ENCODE assay signal across 1 cellular context in the genomic region with DNA sequence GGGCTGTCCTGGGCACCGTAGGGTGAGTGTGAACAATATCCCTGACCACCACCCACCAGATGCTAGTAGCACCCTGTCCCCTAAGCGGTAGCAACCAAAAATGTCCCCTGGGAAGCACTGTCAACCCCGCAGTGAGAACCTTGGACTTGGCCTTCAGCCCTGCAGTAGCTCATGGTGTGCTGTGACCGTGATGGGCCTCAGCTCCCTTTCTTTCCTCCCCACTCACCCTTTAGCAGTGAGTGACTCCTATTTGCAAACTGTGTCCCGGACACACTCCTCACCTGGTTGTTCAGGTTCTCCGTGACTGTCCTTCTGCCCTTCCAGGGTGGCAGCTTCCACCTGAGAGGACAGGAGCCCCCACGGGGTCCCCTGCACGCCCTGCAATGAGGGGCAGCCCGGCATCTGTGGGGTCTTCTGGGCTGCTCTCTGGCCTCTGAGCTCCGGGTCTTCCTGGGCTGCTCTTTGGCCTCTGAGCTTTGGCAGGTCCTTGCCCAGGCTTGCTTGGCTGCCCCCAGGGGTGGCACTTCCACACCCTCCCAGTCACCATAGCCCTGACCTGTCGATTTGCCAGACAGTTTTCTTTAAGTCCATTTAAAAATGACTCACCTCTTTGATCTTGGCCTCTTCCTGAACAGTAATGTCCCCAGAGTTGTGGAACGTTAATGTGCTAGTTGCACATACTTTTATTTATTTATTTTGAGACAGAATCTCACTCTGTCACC.
A peak's percentile ranks its signal among the peaks of the same experiment; 100 is the strongest.
TF ChIP-seq lines count a peak whose summit lies in the region.

No MANE protein-coding gene starts in this region.

TF ChIP-seq in endothelial cell of umbilical vein, 7 proteins besides CTCF, POLR2A, EP300 and RAD21:
- TF ChIP-seq EZH2 (IDR thresholded peaks at IDR 0.05; ENCODE audit: borderline replicate concordance, low read depth, low read length, severe bottlenecking) (no peak), POLR2AphosphoS5 (IDR thresholded peaks at IDR 0.05; ENCODE audit: insufficient read depth, low read depth, low read length) (no peak), JUN (IDR thresholded peaks at IDR 0.05; ENCODE audit: borderline replicate concordance, insufficient read depth, insufficient read length, low read depth) (peak; percentile 30), FOS (IDR thresholded peaks at IDR 0.05; ENCODE audit: borderline replicate concordance, insufficient read depth, low read length) (peak; percentile 28), MYC (IDR thresholded peaks at IDR 0.05; ENCODE audit: low read depth, low read length) (no peak), GATA2 (IDR thresholded peaks at IDR 0.05; ENCODE audit: insufficient read depth, insufficient read length, low read depth, low read length) (no peak)
- TF ChIP-seq, protein P1, sequence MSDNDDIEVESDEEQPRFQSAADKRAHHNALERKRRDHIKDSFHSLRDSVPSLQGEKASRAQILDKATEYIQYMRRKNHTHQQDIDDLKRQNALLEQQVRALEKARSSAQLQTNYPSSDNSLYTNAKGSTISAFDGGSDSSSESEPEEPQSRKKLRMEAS (IDR thresholded peaks at IDR 0.05; ENCODE audit: insufficient read depth, insufficient read length): no peak
